In the genomic region with DNA sequence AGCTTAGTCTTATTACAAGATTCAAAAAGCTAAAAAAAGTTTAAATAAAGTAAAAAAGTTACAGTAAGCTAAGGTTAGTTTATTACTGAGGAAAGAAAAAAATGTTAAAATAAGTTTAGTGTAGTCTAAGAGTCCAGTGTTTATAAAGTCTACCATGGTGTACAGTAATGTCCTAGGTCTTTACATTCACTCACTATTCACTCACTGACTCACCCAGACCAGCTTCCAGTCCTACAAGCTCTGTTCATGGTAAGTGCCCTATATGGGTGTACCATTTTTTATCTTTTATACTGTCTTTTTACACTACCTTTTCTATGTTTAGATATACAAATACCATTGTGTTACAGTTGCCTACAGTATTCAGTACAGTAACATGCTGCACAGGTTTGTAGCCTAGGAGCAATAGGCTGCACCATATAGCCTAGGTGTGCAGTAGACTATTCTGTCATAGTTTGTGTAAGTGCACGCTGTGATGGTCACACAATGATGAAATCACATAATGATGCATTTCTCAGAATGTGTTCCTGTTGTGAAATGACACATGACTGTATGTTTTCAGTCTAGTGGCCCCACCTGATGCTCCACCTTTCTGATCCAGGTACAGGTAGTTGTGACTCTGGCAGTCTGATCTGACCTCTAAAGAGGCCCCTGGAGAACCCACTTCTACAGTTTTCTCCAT, we compare ENCODE assay signal across 22 cellular contexts. TPM values are rescaled to one million over a fixed set of nuclear protein-coding genes. Genes with fewer than 3 reads are reported as not detected.
A peak's percentile ranks its signal among the peaks of the same experiment; 100 is the strongest.
DNase-seq lines count a peak whose midpoint lies in the region; ATAC-seq, FAIRE-seq and TF ChIP-seq lines count a peak whose summit lies in the region.
"Had no signal": no experiment of that assay in that cellular context is flagged by ENCODE, and none has a peak within 500 bp of the region (broad histone marks: within the 10 kb centered on the region; RNA-seq: fewer than 3 reads in every experiment).

No MANE protein-coding gene starts in this region.

- DNase-seq in HCEC 1CT (peak; percentile 31), RWPE2 (ENCODE audit: low spot score) (no peak), endothelial cell of umbilical vein (ENCODE audit: low read depth, low spot score) (no peak), head of caudate nucleus (no peak)
- DNase-seq: AML-193; CD4-positive, alpha-beta T cell; Kasumi-1; NCI-H2029; NCI-H446; NCI-H524 treated with DMSO at 0.1 percent for 48 hours; NCI-H774; NK-92 treated with Interleukin-12 subunit alpha and Interleukin-12 subunit beta, amount 100 ng/mL, for 24 hours; SHP77 treated with DMSO at 0.1 percent for 48 hours had no signal

- intact Hi-C loops in endothelial cell of umbilical vein (cut with micrococcal nuclease) (loop anchor here (2.0 to 5.0 kb wide), 2 partner anchors 68 to 79 kb away; no protein-coding TSS in a partner anchor), head of caudate nucleus (cut with DNase I) (no loop called here)

- no peaks in the 10 kb centered on the region for H3K36me3 ChIP-seq in RWPE2 (ENCODE audit: low read depth)
- H3K36me3 ChIP-seq in endothelial cell of umbilical vein (ENCODE audit: control insufficient read depth in 2 of 2, extremely low read depth in 1 of 2, insufficient read depth in 2 of 2, low read length in 2 of 2), result no peaks in the 10 kb centered on the region
- no peaks in the 10 kb centered on the region for H3K36me3 ChIP-seq in neutrophil

- H3K4me1 ChIP-seq in RWPE2 (ENCODE audit: insufficient read depth, poor library complexity, severe bottlenecking), result peaks cover 2% of the 10 kb centered on the region
- H3K4me1 ChIP-seq in endothelial cell of umbilical vein (ENCODE audit: control insufficient read depth, extremely low read depth, insufficient read depth, low read length), result peaks cover 20% of the 10 kb centered on the region
- peaks cover 17 to 18% of the 10 kb centered on the region in 2 experiments for H3K4me1 ChIP-seq in neutrophil (ENCODE audit: control insufficient read depth in 1 of 2, insufficient read depth in 1 of 2, low read depth in 1 of 2, low read length in 1 of 2)
- H3K4me1 ChIP-seq: A549 had no signal

- dilution Hi-C loops in endothelial cell of umbilical vein (cut with MboI; ENCODE audit: extremely low pct_ligation_motif_present, low sequenced_read_pairs), result no loop called here

- TF ChIP-seq CTCF in RWPE2 (IDR thresholded peaks at IDR 0.05; ENCODE audit: poor library complexity, severe bottlenecking) (no peak), endothelial cell of umbilical vein (IDR thresholded peaks at IDR 0.05; ENCODE audit: extremely low read depth in 1 of 2, insufficient read depth in 1 of 2, low read depth in 1 of 2, low read length in 2 of 2) (no peak), neutrophil (IDR thresholded peaks at IDR 0.05) (no peak)

- ATAC-seq in RWPE2 (ENCODE audit: low read depth), result peak; percentile 49; the same call in 1 of the 3 replicates
- ATAC-seq in HG03159 (IDR thresholded peaks at IDR 0.05; ENCODE audit: unreplicated experiment), result no peak
- no peak for ATAC-seq in GM19463 (IDR thresholded peaks at IDR 0.05; ENCODE audit: unreplicated experiment)
- ATAC-seq: A549 had no signal

- H3K4me3 ChIP-seq in RWPE2 (ENCODE audit: severe bottlenecking) (no peak overlapping the region), endothelial cell of umbilical vein (replicated peaks in 1 of 3; ENCODE audit: insufficient read depth in 1 of 3, low read depth in 1 of 3, low read length in 3 of 3) (no peak overlapping the region), neutrophil (ENCODE audit: low read depth in 1 of 2, low read length in 1 of 2) (no peak overlapping the region)
- H3K4me3 ChIP-seq: A549; BLaER1 treated with 17β-estradiol and CSF1 and Interleukin-3, amounts not matched to agents 10 nM and 100 nM had no signal

- H3K4me2 ChIP-seq in endothelial cell of umbilical vein (ENCODE audit: insufficient read depth, low read length), result no peak overlapping the region
- H3K4me2 ChIP-seq: A549; BLaER1 treated with 17β-estradiol and CSF1 and Interleukin-3, amounts not matched to agents 10 nM and 100 nM had no signal

- TF ChIP-seq POLR2A in endothelial cell of umbilical vein (IDR thresholded peaks at IDR 0.05; ENCODE audit: low read depth, low read length), result no peak

- CTCF ChIA-PET in endothelial cell of umbilical vein (lab: Charles Lee), result interaction anchor here (1.0 to 3.1 kb wide), 5 partner anchors 16 to 597 kb away, joined by 3 to 15 read pairs (median 4); a partner anchor contains a TSS

- no peak overlapping the region for H2AFZ ChIP-seq in endothelial cell of umbilical vein (ENCODE audit: low read depth, low read length)

- no peak overlapping the region for H3K9ac ChIP-seq in endothelial cell of umbilical vein (replicated peaks; ENCODE audit: extremely low read depth, insufficient read depth, low read length)
- H3K9ac ChIP-seq: BLaER1 treated with 17β-estradiol and CSF1 and Interleukin-3, amounts not matched to agents 10 nM and 100 nM had no signal

- POLR2A ChIA-PET in endothelial cell of umbilical vein (lab: Charles Lee), result interaction anchor here (0.8 kb wide), 1 partner anchor 11 kb away, joined by 11 read pairs; no protein-coding TSS in a partner anchor

- no peaks in the 10 kb centered on the region for H4K20me1 ChIP-seq in endothelial cell of umbilical vein (replicated peaks; ENCODE audit: control insufficient read depth, extremely low read depth, insufficient read depth, low read length)
- H4K20me1 ChIP-seq: BLaER1 treated with 17β-estradiol and CSF1 and Interleukin-3, amounts not matched to agents 10 nM and 100 nM had no signal

- H3K9me1 ChIP-seq in endothelial cell of umbilical vein (replicated peaks; ENCODE audit: control insufficient read depth, extremely low read depth, insufficient read depth, low read length), result no peaks in the 10 kb centered on the region

- H3K9me3 ChIP-seq in RWPE2 (ENCODE audit: severe bottlenecking) (no peaks in the 10 kb centered on the region), endothelial cell of umbilical vein (replicated peaks; ENCODE audit: control insufficient read depth, insufficient read depth, low read length) (no peaks in the 10 kb centered on the region), neutrophil (no peaks in the 10 kb centered on the region)
- H3K9me3 ChIP-seq: A549 had no signal

- H3K79me2 ChIP-seq in endothelial cell of umbilical vein (ENCODE audit: control insufficient read depth, insufficient read depth, low read length), result no peaks in the 10 kb centered on the region

- no peak overlapping the region for H3K27ac ChIP-seq in RWPE2 (ENCODE audit: poor library complexity, severe bottlenecking)
- H3K27ac ChIP-seq in endothelial cell of umbilical vein (ENCODE audit: insufficient read depth, low read depth, low read length), result no peak overlapping the region
- H3K27ac ChIP-seq in neutrophil, result peak overlapping the region; percentile 73
- H3K27ac ChIP-seq: A549; BLaER1 treated with 17β-estradiol and CSF1 and Interleukin-3, amounts not matched to agents 10 nM and 100 nM; RWPE1 had no signal

- no peak for FAIRE-seq in endothelial cell of umbilical vein (lab: Jason Lieb, UNC)
- FAIRE-seq: A549, D721Med, GM18507, H54 had no signal

- H3K27me3 ChIP-seq in RWPE2 (ENCODE audit: insufficient read depth, poor library complexity, severe bottlenecking), result no peaks in the 10 kb centered on the region
- no peaks in the 10 kb centered on the region for H3K27me3 ChIP-seq in endothelial cell of umbilical vein (ENCODE audit: control insufficient read depth in 2 of 2, insufficient read depth in 2 of 2, low read length in 2 of 2)
- H3K27me3 ChIP-seq in neutrophil, result no peaks in the 10 kb centered on the region
- H3K27me3 ChIP-seq: BLaER1 treated with 17β-estradiol and CSF1 and Interleukin-3, amounts not matched to agents 10 nM and 100 nM had no signal

- BruUV-seq in endothelial cell of umbilical vein (replicated peaks; lab: Mats Ljungman, UMichigan), result no TSS peak

TF ChIP-seq in endothelial cell of umbilical vein, 7 proteins besides CTCF, POLR2A, EP300 and RAD21:
- TF ChIP-seq JUN (IDR thresholded peaks at IDR 0.05; ENCODE audit: borderline replicate concordance, insufficient read depth, insufficient read length, low read depth) (no peak), FOS (IDR thresholded peaks at IDR 0.05; ENCODE audit: borderline replicate concordance, insufficient read depth, low read length) (peak; percentile 9)

RNA-seq across cellular contexts. Expression of a gene that starts 45.7 kb away (rescaled TPM):
- 25.2 and 25.3 TPM in 2 replicates for total RNA-seq in endothelial cell of umbilical vein
- 11.8 and 15.9 TPM in 2 replicates for polyA plus RNA-seq in endothelial cell of umbilical vein
- polyA plus RNA-seq in endothelial cell of umbilical vein (2011; cell fraction: cytosol; rRNA removed), result 8.3 and 10.7 TPM in 2 replicates
- polyA plus RNA-seq in endothelial cell of umbilical vein (2011; cell fraction: nucleus; rRNA removed), result 9.5 and 9.7 TPM in 2 replicates
- 6.6 and 8.5 TPM in 2 replicates for polyA plus RNA-seq in endothelial cell of umbilical vein (2012)
- polyA minus RNA-seq in endothelial cell of umbilical vein, result 25.5 and 35.6 TPM in 2 replicates
- polyA minus RNA-seq in endothelial cell of umbilical vein (2011; cell fraction: cytosol; rRNA and poly(A)+ RNA removed), result 11.4 TPM
- 35.6 and 40.1 TPM in 2 replicates for polyA minus RNA-seq in endothelial cell of umbilical vein (2011; cell fraction: nucleus; rRNA and poly(A)+ RNA removed)
